29 cellular contexts compared by ENCODE assay signal in the genomic region with DNA sequence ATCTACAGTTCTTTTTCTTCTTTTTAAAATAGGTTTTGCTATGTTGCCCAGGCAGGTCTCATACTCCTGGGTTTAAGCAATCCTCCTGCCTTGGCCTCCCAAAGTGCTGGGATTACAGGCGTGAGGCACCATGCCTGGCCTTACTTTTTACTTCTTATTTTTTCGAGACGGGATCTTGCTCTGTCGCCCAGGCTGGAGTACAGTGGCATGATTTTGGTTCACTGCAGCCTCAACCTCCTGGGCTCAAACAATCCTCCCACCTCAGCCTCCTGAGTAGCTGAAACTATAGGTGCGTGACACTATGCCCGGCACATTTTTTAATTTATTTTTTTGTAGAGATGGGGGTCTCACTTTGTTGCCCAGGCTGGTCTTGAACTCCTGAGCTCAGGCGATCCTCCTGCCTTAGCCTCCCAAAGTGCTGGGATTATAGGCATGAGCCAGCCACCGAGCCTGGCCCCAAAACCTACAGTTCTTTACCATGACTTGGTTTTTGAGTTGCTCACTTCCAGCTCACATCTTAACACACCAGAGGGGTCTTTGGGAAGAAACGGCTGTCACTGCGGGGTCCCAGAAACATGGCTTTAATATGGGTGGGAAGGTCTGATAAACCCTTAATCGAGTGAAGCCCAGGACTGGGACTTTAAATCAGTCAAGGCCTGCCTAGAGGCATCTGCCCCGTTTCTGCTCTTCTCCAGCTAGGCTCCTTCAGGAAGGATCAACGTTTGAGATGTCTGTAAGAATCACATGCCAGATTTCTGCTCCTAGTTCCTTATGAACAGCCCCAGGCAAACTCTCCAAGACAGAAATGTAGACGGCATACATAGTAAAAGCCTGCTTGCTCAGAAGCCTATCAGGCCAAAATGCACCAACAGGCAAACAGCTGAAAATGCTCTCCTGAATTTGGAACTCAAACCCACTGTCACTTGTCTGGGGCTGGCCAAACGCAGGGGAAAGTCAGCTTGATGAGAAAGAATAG.
A peak's percentile ranks its signal among the peaks of the same experiment; 100 is the strongest.
DNase-seq lines count a peak whose midpoint lies in the region; ATAC-seq, FAIRE-seq and TF ChIP-seq lines count a peak whose summit lies in the region.
"Had no signal": no experiment of that assay in that cellular context is flagged by ENCODE, and none has a peak within 500 bp of the region (broad histone marks: within the 10 kb centered on the region; RNA-seq: fewer than 3 reads in every experiment).

No MANE protein-coding gene starts in this region.

- ATAC-seq in activated naive CD8-positive, alpha-beta T cell treated with anti-CD3 and anti-CD28 coated beads, Interleukin-2, amount 50 U/mL, for 24 hours, result no peak
- ATAC-seq in psoas muscle (no peak), GM21619 (IDR thresholded peaks at IDR 0.05; ENCODE audit: unreplicated experiment) (no peak), HG02678 (IDR thresholded peaks at IDR 0.05; ENCODE audit: unreplicated experiment) (no peak)
- ATAC-seq: gastrocnemius medialis; lower lobe of right lung; Right ventricle myocardium inferior; stimulated activated naive CD8-positive, alpha-beta T cell treated with anti-CD3 and anti-CD28 coated beads, Interleukin-15, Interleukin-2, amounts not matched to agents 100 U/mL and 50 U/mL, for 24 hours had no signal

- H3K14ac ChIP-seq in H9 (ENCODE audit: insufficient read depth, low read length), result no peak overlapping the region

- no peak overlapping the region for H3K4me2 ChIP-seq in H9 (ENCODE audit: insufficient read depth, insufficient read length, low read length)
- H3K4me2 ChIP-seq: A549, PC-9 had no signal

- H3K23ac ChIP-seq in H9 (ENCODE audit: insufficient read length, low read depth, low read length), result no peak overlapping the region

- H3K27me3 ChIP-seq in dorsolateral prefrontal cortex, result no peaks in the 10 kb centered on the region
- H3K27me3 ChIP-seq in psoas muscle (ENCODE audit: insufficient read depth in 3 of 3, low read length in 2 of 3), result no peaks in the 10 kb centered on the region
- no peaks in the 10 kb centered on the region for H3K27me3 ChIP-seq in H9 (ENCODE audit: insufficient read depth, low read length)
- H3K27me3 ChIP-seq: gastrocnemius medialis had no signal

- no peak overlapping the region for H2BK5ac ChIP-seq in H9 (ENCODE audit: insufficient read length, low read length)

- H2AK5ac ChIP-seq in H9 (ENCODE audit: insufficient read length, low read length), result no peak overlapping the region

- peaks cover 0 to 30% of the 10 kb centered on the region in 2 donors for H3K36me3 ChIP-seq in psoas muscle (ENCODE audit: insufficient read depth in 1 of 2, low read depth in 1 of 2)

- no peaks in the 10 kb centered on the region for H3K79me2 ChIP-seq in H9 (ENCODE audit: insufficient read depth, low read length)

- H3K9me3 ChIP-seq in psoas muscle (no peaks in the 10 kb centered on the region), H9 (ENCODE audit: control insufficient read depth, low read depth, low read length) (no peaks in the 10 kb centered on the region)
- H3K9me3 ChIP-seq: A549, gastrocnemius medialis, lower lobe of right lung had no signal

- H2BK12ac ChIP-seq in H9 (ENCODE audit: insufficient read length, low read depth, low read length), result no peak overlapping the region

- H3K9me3 Mint-ChIP-seq in activated naive CD8-positive, alpha-beta T cell (ENCODE audit: low read depth), result no peaks in the 10 kb centered on the region
- H3K9me3 Mint-ChIP-seq in activated naive CD8-positive, alpha-beta T cell treated with anti-CD3 and anti-CD28 coated beads, Interleukin-2, amount 50 U/mL, for 24 hours, result no peaks in the 10 kb centered on the region
- H3K9me3 Mint-ChIP-seq in H9, result no peaks in the 10 kb centered on the region
- H3K9me3 Mint-ChIP-seq: CD4-positive, alpha-beta T cell; naive thymus-derived CD8-positive, alpha-beta T cell had no signal

- H3K4ac ChIP-seq in H9 (ENCODE audit: low read depth, low read length), result no peak overlapping the region

- H3K4me1 ChIP-seq in psoas muscle, result peaks cover 38% of the 10 kb centered on the region
- peaks cover 3% of the 10 kb centered on the region; the same call in 1 of the 2 replicates for H3K4me1 ChIP-seq in H9 (ENCODE audit: insufficient read depth, low read length)

- TF ChIP-seq CTCF in dorsolateral prefrontal cortex (IDR thresholded peaks at IDR 0.05 in 54 of 56, conservative IDR thresholded peaks at IDR 0.05 in 2 of 56; ENCODE audit: low read depth in 1 of 56, partially characterized antibody in 56 of 56) (no peak), psoas muscle (IDR thresholded peaks at IDR 0.05) (no peak), H9 (conservative IDR thresholded peaks at IDR 0.05) (no peak)

- peaks cover 4% of the 10 kb centered on the region for H3K4me1 Mint-ChIP-seq in activated naive CD8-positive, alpha-beta T cell (ENCODE audit: low read depth)
- H3K4me1 Mint-ChIP-seq in activated naive CD8-positive, alpha-beta T cell treated with anti-CD3 and anti-CD28 coated beads, Interleukin-2, amount 50 U/mL, for 24 hours, result peaks cover 2% of the 10 kb centered on the region
- peaks cover 28% of the 10 kb centered on the region in 2 experiments for H3K4me1 Mint-ChIP-seq in H9

- no peak overlapping the region for H4K5ac ChIP-seq in H9 (ENCODE audit: insufficient read length, low read depth, low read length)

- H4K91ac ChIP-seq in H9 (ENCODE audit: insufficient read length, low read depth, low read length), result no peak overlapping the region

- H4K20me1 ChIP-seq in H9 (ENCODE audit: control insufficient read depth, insufficient read depth, insufficient read length), result no peaks in the 10 kb centered on the region

- H3K23me2 ChIP-seq in H9 (ENCODE audit: insufficient read length, low read depth, low read length, poor library complexity, severe bottlenecking), result no peaks in the 10 kb centered on the region

- H2BK20ac ChIP-seq in H9 (ENCODE audit: low read depth, low read length, poor library complexity, severe bottlenecking), result no peak overlapping the region

- no peak overlapping the region for H3K9ac ChIP-seq in H9 (ENCODE audit: extremely low read depth, insufficient read length, low read length)

- H3K79me1 ChIP-seq in H9 (ENCODE audit: insufficient read depth, low read depth, low read length, poor library complexity, severe bottlenecking), result no peaks in the 10 kb centered on the region

- H3K56ac ChIP-seq in H9 (ENCODE audit: insufficient read length, low read depth, low read length), result no peak overlapping the region

- DNase-seq in activated naive CD8-positive, alpha-beta T cell treated with anti-CD3 and anti-CD28 coated beads, Interleukin-2, amount 50 U/mL, for 24 hours, result no peak
- DNase-seq in HTR-8/SVneo (ENCODE audit: insufficient read length, low spot score) (no peak), dorsolateral prefrontal cortex (no peak), psoas muscle (no peak), H9 (no peak)
- DNase-seq: activated CD4-positive, alpha-beta T cell treated with anti-CD3 and anti-CD28 coated beads, Interleukin-2, amount 50 U/mL, for 48 hours; activated gamma-delta T cell treated with Interleukin-2 at 50 U/mL for 16 hours; AML-193; CD4-positive, alpha-beta T cell; gastrocnemius medialis; GOT3; lower lobe of right lung; midbrain; naive thymus-derived CD8-positive, alpha-beta T cell; NCI-H1930; NCI-H510A treated with DMSO at 0.1 percent for 48 hours; NK-92 treated with Interleukin-12 subunit alpha and Interleukin-12 subunit beta, amount 100 ng/mL, for 24 hours; stimulated activated CD4-positive, alpha-beta T cell treated with anti-CD3 and anti-CD28 coated beads, Interleukin-1b, Interleukin-23, amount 100 ng/mL, for 48 hours; stimulated activated naive CD8-positive, alpha-beta T cell treated with anti-CD3 and anti-CD28 coated beads, Interleukin-15, Interleukin-2, amounts not matched to agents 100 U/mL and 50 U/mL, for 24 hours; T-helper 2 cell had no signal

- no peak overlapping the region for H3K18ac ChIP-seq in H9 (ENCODE audit: insufficient read length, low read depth, low read length)

- H3T11ph ChIP-seq in H9 (ENCODE audit: low read length), result no peak overlapping the region

- intact Hi-C loops in dorsolateral prefrontal cortex (cut with DNase I), result loop anchor here (10.0 kb wide), 2 partner anchors 173 to 413 kb away; a partner anchor contains a TSS
- intact Hi-C loops in psoas muscle (cut with DNase I), result loop anchor here (2.0 to 5.0 kb wide), 2 partner anchors 175 to 176 kb away; no protein-coding TSS in a partner anchor

- H4K8ac ChIP-seq in H9 (replicated peaks; ENCODE audit: insufficient read length, low read depth, low read length), result no peak overlapping the region

- no peak overlapping the region for H2BK120ac ChIP-seq in H9 (ENCODE audit: low read depth, low read length, poor library complexity, severe bottlenecking)

- H3K27ac Mint-ChIP-seq in activated naive CD8-positive, alpha-beta T cell, result peak overlapping the region; percentile 64
- no peak overlapping the region for H3K27ac Mint-ChIP-seq in activated naive CD8-positive, alpha-beta T cell treated with anti-CD3 and anti-CD28 coated beads, Interleukin-2, amount 50 U/mL, for 24 hours
- peak overlapping the region in 1 of 3 experiments; percentile 29; a peak in 2 of 7 replicates for H3K27ac Mint-ChIP-seq in H9

- H3K4me3 ChIP-seq in dorsolateral prefrontal cortex (no peak overlapping the region), psoas muscle (no peak overlapping the region)
- H3K4me3 ChIP-seq: A549, gastrocnemius medialis, lower lobe of right lung, PC-9 had no signal

- peak overlapping the region in 33 of 59 donors; percentile 2 to 76 (median 45) for H3K27ac ChIP-seq in dorsolateral prefrontal cortex
- peak overlapping the region; percentile 98 for H3K27ac ChIP-seq in psoas muscle
- no peak overlapping the region for H3K27ac ChIP-seq in H9 (ENCODE audit: insufficient read length, low read depth, low read length)
- H3K27ac ChIP-seq: HL-60, lower lobe of right lung, PC-9 had no signal

- H3K36me3 Mint-ChIP-seq in activated naive CD8-positive, alpha-beta T cell, result no peaks in the 10 kb centered on the region
- H3K36me3 Mint-ChIP-seq in activated naive CD8-positive, alpha-beta T cell treated with anti-CD3 and anti-CD28 coated beads, Interleukin-2, amount 50 U/mL, for 24 hours (ENCODE audit: low read depth), result no peaks in the 10 kb centered on the region
- no peaks in the 10 kb centered on the region for H3K36me3 Mint-ChIP-seq in H9 (ENCODE audit: insufficient read depth in 1 of 3, low read depth in 3 of 3)

- H2BK15ac ChIP-seq in H9 (ENCODE audit: low read depth, low read length), result no peak overlapping the region

- H3K4me3 Mint-ChIP-seq in activated naive CD8-positive, alpha-beta T cell, result no peak overlapping the region
- no peak overlapping the region for H3K4me3 Mint-ChIP-seq in activated naive CD8-positive, alpha-beta T cell treated with anti-CD3 and anti-CD28 coated beads, Interleukin-2, amount 50 U/mL, for 24 hours
- H3K4me3 Mint-ChIP-seq in H9, result no peak overlapping the region
- H3K4me3 Mint-ChIP-seq: CD4-positive, alpha-beta T cell; naive thymus-derived CD8-positive, alpha-beta T cell had no signal

- peak; percentile 57 for FAIRE-seq in HTR-8/SVneo (lab: Jason Lieb, UNC)
- FAIRE-seq: A549, D721Med, urothelium cell line had no signal

- H2AFZ ChIP-seq in H9 (ENCODE audit: low read length), result no peak overlapping the region
- H2AFZ ChIP-seq: PC-9 had no signal

- no peaks in the 10 kb centered on the region for H3K27me3 Mint-ChIP-seq in activated naive CD8-positive, alpha-beta T cell
- H3K27me3 Mint-ChIP-seq in activated naive CD8-positive, alpha-beta T cell treated with anti-CD3 and anti-CD28 coated beads, Interleukin-2, amount 50 U/mL, for 24 hours, result no peaks in the 10 kb centered on the region
- no peaks in the 10 kb centered on the region for H3K27me3 Mint-ChIP-seq in H9 (ENCODE audit: low read depth)
- H3K27me3 Mint-ChIP-seq: CD4-positive, alpha-beta T cell; naive thymus-derived CD8-positive, alpha-beta T cell had no signal

- WGBS in psoas muscle, 3 donors, result 79 to 86% (median 83%) methylated on average over 15 of the region's 15 CpGs
- WGBS in H9 (ENCODE audit: extremely low coverage, insufficient read length, low lambda C conversion rate), result no CpG with 5 or more reads among the region's 15 CpGs
